In genomic region chr16:87803385-87803784, GRCh38 we compare ENCODE assay signal across 1 cellular context.
TF ChIP-seq lines count a peak whose summit lies in the region.

No MANE protein-coding gene starts in this region.

TF ChIP-seq in IMR-90, 13 proteins besides CTCF, POLR2A, EP300 and RAD21:
- no peak for TF ChIP-seq NFE2L2 (IDR thresholded peaks at IDR 0.05; ENCODE audit: low read depth, low read length)
- no peak for TF ChIP-seq USF2 (IDR thresholded peaks at IDR 0.05; ENCODE audit: low read depth, low read length)
- TF ChIP-seq MAZ (IDR thresholded peaks at IDR 0.05; ENCODE audit: borderline replicate concordance, low read depth, low read length): no peak
- no peak for TF ChIP-seq SMC3 (IDR thresholded peaks at IDR 0.05; ENCODE audit: low read depth, low read length)
- no peak for TF ChIP-seq RCOR1 (IDR thresholded peaks at IDR 0.05; ENCODE audit: insufficient replicate concordance, low read length)
- no peak for TF ChIP-seq FOS (IDR thresholded peaks at IDR 0.05; ENCODE audit: low read depth, low read length)
- no peak for TF ChIP-seq RFX5 (IDR thresholded peaks at IDR 0.05; ENCODE audit: low read depth, low read length)
- no peak for TF ChIP-seq MAFK (IDR thresholded peaks at IDR 0.05; ENCODE audit: low read depth, low read length)
